In genomic region chr1:31297273-31298247, GRCh38 we compare ENCODE assay signal across 8 cellular contexts. TPM values are rescaled to one million over a fixed set of nuclear protein-coding genes. Genes with fewer than 3 reads are reported as not detected.
DNase-seq lines count a peak whose midpoint lies in the region; ATAC-seq and TF ChIP-seq lines count a peak whose summit lies in the region.

No MANE protein-coding gene starts in this region.

- H3K4me3 ChIP-seq in AG10803 (ENCODE audit: low read length) = peak overlapping the region; percentile 100
- peak overlapping the region; percentile 82 for H3K4me3 ChIP-seq in RWPE2 (ENCODE audit: severe bottlenecking)
- H3K4me3 ChIP-seq in foreskin fibroblast (ENCODE audit: low read depth in 1 of 2, low read length in 2 of 2) = peak overlapping the region; percentile 94 to 99
- peak overlapping the region; percentile 76 to 91 (median 83) for H3K4me3 ChIP-seq in sigmoid colon

- H3K27me3 ChIP-seq in RWPE2 (ENCODE audit: insufficient read depth, poor library complexity, severe bottlenecking) (no peaks in the 10 kb centered on the region), sigmoid colon (no peaks in the 10 kb centered on the region)

- ATAC-seq in GM19467 (IDR thresholded peaks at IDR 0.05; ENCODE audit: unreplicated experiment) = peak; percentile 3
- peak; percentile 4; the same call in 1 of the 3 replicates for ATAC-seq in RWPE2 (ENCODE audit: low read depth)
- no peak for ATAC-seq in HG02588 (IDR thresholded peaks at IDR 0.05; ENCODE audit: unreplicated experiment)
- ATAC-seq in WTC11 = no peak

- POLR2A ChIA-PET in WTC11 (lab: Charles Lee) = interaction anchor here (0.6 to 2.1 kb wide), 15 partner anchors 11 to 810 kb away, joined by 3 to 15 read pairs (median 3); partner anchors contain the start of genes FABP3 and KPNA6

- H3K4me1 ChIP-seq in RWPE2 (ENCODE audit: insufficient read depth, poor library complexity, severe bottlenecking) (no peaks in the 10 kb centered on the region), sigmoid colon (peaks cover 0 to 47% (median 30%) of the 10 kb centered on the region in 4 donors)

- peaks cover 26% of the 10 kb centered on the region for H3K36me3 ChIP-seq in RWPE2 (ENCODE audit: low read depth)
- peaks cover 0 to 21% (median 3%) of the 10 kb centered on the region in 4 donors for H3K36me3 ChIP-seq in sigmoid colon

- DNase-seq in AG10803 (ENCODE audit: low read depth) = peak; percentile 11
- no peak for DNase-seq in RWPE2 (ENCODE audit: low spot score)
- DNase-seq in foreskin fibroblast = peak; percentile 18 to 39
- no peak for DNase-seq in sigmoid colon
- DNase-seq in WTC11 (ENCODE audit: low spot score) = no peak
- DNase-seq in ureter (ENCODE audit: low spot score) = no peak

- no peaks in the 10 kb centered on the region for H3K27me3 Mint-ChIP-seq in WTC11 (ENCODE audit: low read depth)

- H3K27ac ChIP-seq in RWPE2 (ENCODE audit: poor library complexity, severe bottlenecking) (peak overlapping the region; percentile 42), sigmoid colon (peak overlapping the region; percentile 90 to 94 (median 92))

- no peak overlapping the region for H3K27ac Mint-ChIP-seq in WTC11

- H3K9me3 ChIP-seq in RWPE2 (ENCODE audit: severe bottlenecking) (no peaks in the 10 kb centered on the region), sigmoid colon (no peaks in the 10 kb centered on the region)

- WGBS in sigmoid colon, 2 donors = 5 to 6% methylated on average over 23 of the region's 23 CpGs

- no peak overlapping the region for H3K4me3 Mint-ChIP-seq in WTC11

- no peaks in the 10 kb centered on the region for H3K9me3 Mint-ChIP-seq in WTC11

- intact Hi-C loops in sigmoid colon (cut with DNase I) = loop anchor here (5.0 to 10.0 kb wide), 2 partner anchors 135 to 233 kb away; partner anchors contain the start of gene PUM1

- TF ChIP-seq CTCF in AG10803 (conservative IDR thresholded peaks at IDR 0.05; ENCODE audit: low read length) (no peak), RWPE2 (IDR thresholded peaks at IDR 0.05; ENCODE audit: poor library complexity, severe bottlenecking) (no peak), foreskin fibroblast (IDR thresholded peaks at IDR 0.05; ENCODE audit: low read depth, low read length) (no peak), sigmoid colon (IDR thresholded peaks at IDR 0.05) (no peak), WTC11 (IDR thresholded peaks at IDR 0.05) (no peak)

- peaks cover 15% of the 10 kb centered on the region for H3K4me1 Mint-ChIP-seq in WTC11

- no peak for TF ChIP-seq EP300 in sigmoid colon (IDR thresholded peaks at IDR 0.05)

- H3K36me3 Mint-ChIP-seq in WTC11 = peaks cover 23% of the 10 kb centered on the region

- TF ChIP-seq POLR2A in sigmoid colon (IDR thresholded peaks at IDR 0.05) = no peak

- CTCF ChIA-PET in WTC11 (lab: Charles Lee) = interaction anchor here (0.7 to 2.0 kb wide), 12 partner anchors 14 to 252 kb away, joined by 3 to 25 read pairs (median 4); no protein-coding TSS in a partner anchor

TF ChIP-seq in WTC11, 78 proteins besides CTCF, POLR2A, EP300 and RAD21:
- no peak for TF ChIP-seq NR1H2 (CRISPR knock-in tag; IDR thresholded peaks at IDR 0.05)
- no peak for TF ChIP-seq NFATC4 (CRISPR knock-in tag; IDR thresholded peaks at IDR 0.05)

RNA-seq across cellular contexts. Expression of gene ZCCHC17, which starts 0.7 kb away (rescaled TPM):
- total RNA-seq in sigmoid colon = 10 to 100 TPM; 23.3 to 33.2 (median 25.7) TPM
- polyA plus RNA-seq in sigmoid colon = 10 to 100 TPM; 29.9 to 35.4 (median 31.7) TPM
- 40.6 to 42.0 TPM (median 40.7 TPM) in 3 replicates for total RNA-seq in WTC11 (2021)
- total RNA-seq in ureter = 22.0 TPM

RNA-seq across cellular contexts. Expression of gene SNRNP40, which starts 1.0 kb away (rescaled TPM):
- total RNA-seq in sigmoid colon (10 to 100 TPM; 19.4 to 36.4 (median 30.3) TPM), WTC11 (2021) (102 to 103 TPM (median 103 TPM) in 3 replicates), ureter (67.6 TPM)
- 10 to 100 TPM; 21.0 to 36.2 (median 23.4) TPM for polyA plus RNA-seq in sigmoid colon

RNA-seq across cellular contexts. Expression of gene NKAIN1, which starts 57.9 kb away (rescaled TPM):
- total RNA-seq in sigmoid colon = 1 to 10 TPM in 1 of 4 donors, under 1 TPM in 2, not detected in 1; 0.28 to 1.4 (median 0.33) TPM
- polyA plus RNA-seq in sigmoid colon = under 1 TPM in 1 of 3 donors, not detected in 2; 0.36 TPM
- total RNA-seq in WTC11 (2021) = 34.0 to 36.8 TPM (median 35.3 TPM) in 3 replicates
- total RNA-seq in ureter = not detected

Comparison
In these comparisons a context has a peak if more than half of its experiments do, and no peak if none do; other contexts are left out.
1. DNase-seq: peak in AG10803 (single experiment) and foreskin fibroblast (2 of 2); none in RWPE2 (single experiment), sigmoid colon (single experiment), WTC11 (single experiment) and ureter (single experiment).
2. ATAC-seq: peak in GM19467 (single experiment) and RWPE2 (single experiment); none in HG02588 (single experiment) and WTC11 (single experiment).
3. RNA of gene NKAIN1, which starts 57.9 kb away (total RNA-seq): 34.0 to 36.8 TPM in WTC11; 0.28 to 1.4 TPM in sigmoid colon and not detected in ureter (single experiment); every median in the first group is over 10 times any median in the second.
4. Peak in every context shown above with its lines, with median percentiles within 50 percentile points of each other: H3K4me3 ChIP-seq.